Comparison of ENCODE assay signal across 7 cellular contexts in the genomic region with DNA sequence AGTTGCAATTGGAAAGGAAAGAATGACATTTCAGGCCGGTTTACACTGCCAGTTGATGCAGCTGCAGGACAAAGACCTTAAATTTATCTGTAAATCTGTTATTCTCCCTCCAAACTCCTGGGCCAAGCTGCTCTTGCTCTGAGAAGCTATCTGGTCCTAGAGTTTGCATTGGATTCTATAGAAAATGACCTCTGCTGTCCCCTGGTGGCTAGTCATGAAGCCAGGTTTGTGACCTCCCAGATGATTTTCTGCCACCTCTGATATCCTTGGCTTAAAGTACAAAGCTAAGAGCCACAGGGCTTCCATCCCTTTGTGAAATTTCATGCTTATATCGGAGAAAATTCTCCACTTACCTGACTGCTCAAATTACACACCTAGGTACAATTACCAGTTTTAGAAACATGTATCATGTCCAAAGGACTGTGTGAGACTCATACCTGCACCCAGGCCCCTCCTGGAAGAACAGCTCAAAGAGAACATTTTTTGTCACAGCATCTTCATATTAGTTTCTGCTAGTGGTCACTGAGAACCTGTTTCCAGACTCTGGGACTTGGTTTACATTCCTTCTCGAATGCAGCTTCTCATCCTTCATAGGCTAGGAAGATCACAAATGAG. TPM values are rescaled to one million over a fixed set of nuclear protein-coding genes. Genes with fewer than 3 reads are reported as not detected.
DNase-seq lines count a peak whose midpoint lies in the region; ATAC-seq and TF ChIP-seq lines count a peak whose summit lies in the region.

No MANE protein-coding gene starts in this region.

- H3K4me3 ChIP-seq in GM06990 (replicated peaks; ENCODE audit: low read depth, low read length) (no peak overlapping the region), lower lobe of right lung (no peak overlapping the region), tibial artery (no peak overlapping the region)

- H3K36me3 Mint-ChIP-seq in T-helper 17 cell (ENCODE audit: low read depth) (no peaks in the 10 kb centered on the region), chondrocyte (ENCODE audit: low read depth) (no peaks in the 10 kb centered on the region)

- no peaks in the 10 kb centered on the region for H3K9me3 ChIP-seq in T-helper 17 cell (ENCODE audit: control insufficient read depth, low read length, poor library complexity, severe bottlenecking)
- H3K9me3 ChIP-seq in lower lobe of right lung: no peaks in the 10 kb centered on the region
- H3K9me3 ChIP-seq in tibial artery: no peaks in the 10 kb centered on the region

- H3K27ac Mint-ChIP-seq in T-helper 17 cell (no peak overlapping the region), chondrocyte (ENCODE audit: unreplicated experiment) (no peak overlapping the region)

- DNase-seq in GM06990 (ENCODE audit: extremely low read depth, insufficient read length) (no peak), LoVo (ENCODE audit: low spot score) (peak; percentile 42), T-helper 17 cell (peak in 2 of 3 donors; percentile 12 to 14), chondrocyte (ENCODE audit: low spot score) (no peak), lower lobe of right lung (no peak), tibial artery (no peak)

- intact Hi-C loops in lower lobe of right lung (cut with DNase I): loop anchor here (5.0 kb wide), 1 partner anchor 103 kb away; no protein-coding TSS in a partner anchor
- intact Hi-C loops in tibial artery (cut with DNase I; ENCODE audit: low total_unique reads): loop anchor here (10.0 kb wide), 1 partner anchor 100 kb away; no protein-coding TSS in a partner anchor

- no peaks in the 10 kb centered on the region for H3K9me3 Mint-ChIP-seq in chondrocyte (ENCODE audit: low read depth)

- no peak overlapping the region for H3K4me3 Mint-ChIP-seq in T-helper 17 cell
- H3K4me3 Mint-ChIP-seq in chondrocyte (ENCODE audit: unreplicated experiment): no peak overlapping the region

- H3K27me3 ChIP-seq in GM06990 (replicated peaks; ENCODE audit: control insufficient read depth, insufficient read depth, low read length): no peaks in the 10 kb centered on the region
- H3K27me3 ChIP-seq in lower lobe of right lung (ENCODE audit: low read depth): no peaks in the 10 kb centered on the region
- H3K27me3 ChIP-seq in tibial artery: no peaks in the 10 kb centered on the region

- TF ChIP-seq CTCF in GM06990 (IDR thresholded peaks at IDR 0.05; ENCODE audit: insufficient read depth, low read length, poor library complexity, severe bottlenecking) (peak; percentile 94), chondrocyte (IDR thresholded peaks at IDR 0.05) (peak; percentile 84), lower lobe of right lung (IDR thresholded peaks at IDR 0.05) (peak; percentile 83), tibial artery (IDR thresholded peaks at IDR 0.05) (peak; percentile 56 to 62)

- peaks cover 51% of the 10 kb centered on the region for H3K27me3 Mint-ChIP-seq in T-helper 17 cell
- H3K27me3 Mint-ChIP-seq in chondrocyte (ENCODE audit: low read depth): peaks cover 53% of the 10 kb centered on the region

- H3K27ac ChIP-seq in lower lobe of right lung (no peak overlapping the region), tibial artery (no peak overlapping the region)

- H3K36me3 ChIP-seq in GM06990 (ENCODE audit: control insufficient read depth, insufficient read depth, low read length) (no peaks in the 10 kb centered on the region), lower lobe of right lung (no peaks in the 10 kb centered on the region), tibial artery (no peaks in the 10 kb centered on the region)

- no peaks in the 10 kb centered on the region for H3K4me1 Mint-ChIP-seq in T-helper 17 cell
- H3K4me1 Mint-ChIP-seq in chondrocyte (ENCODE audit: low read depth): peaks cover 3% of the 10 kb centered on the region

- ATAC-seq in T-helper 17 cell (peak; percentile 41), lower lobe of right lung (peak in 1 of 2 donors; percentile 52), GM21737 (IDR thresholded peaks at IDR 0.05; ENCODE audit: unreplicated experiment) (no peak)

- no peaks in the 10 kb centered on the region for H3K4me1 ChIP-seq in lower lobe of right lung
- no peaks in the 10 kb centered on the region for H3K4me1 ChIP-seq in tibial artery

RNA-seq across cellular contexts. Expression of gene IER3IP1, which starts 28.9 kb away (rescaled TPM):
- 1 to 10 TPM; 4.9 to 5.0 TPM for total RNA-seq in T-helper 17 cell
- total RNA-seq in chondrocyte: 16.4 to 18.5 TPM (median 16.4 TPM) in 3 replicates
- total RNA-seq in lower lobe of right lung: 10.7 TPM

RNA-seq across cellular contexts. Expression of gene SKOR2, which starts 46.4 kb away (rescaled TPM):
- total RNA-seq in T-helper 17 cell (not detected), chondrocyte (not detected in 3 replicates), lower lobe of right lung (not detected)

RNA-seq across cellular contexts. Expression of gene HDHD2, which starts 54.7 kb away (rescaled TPM):
- total RNA-seq in T-helper 17 cell: 10 to 100 TPM; 16.6 to 23.5 TPM
- total RNA-seq in chondrocyte: 16.7 to 17.7 TPM (median 16.8 TPM) in 3 replicates
- total RNA-seq in lower lobe of right lung: 37.7 TPM

Comparison
In these comparisons a context has a peak if more than half of its experiments do, and no peak if none do; other contexts are left out.
1. DNase-seq: peak in LoVo (single experiment) and T-helper 17 cell (2 of 3); none in GM06990 (single experiment), chondrocyte (single experiment), lower lobe of right lung (single experiment) and tibial artery (0 of 2).
2. Peak in every context shown above with its lines, with median percentiles within 50 percentile points of each other: CTCF ChIP-seq.